In the genomic region with DNA sequence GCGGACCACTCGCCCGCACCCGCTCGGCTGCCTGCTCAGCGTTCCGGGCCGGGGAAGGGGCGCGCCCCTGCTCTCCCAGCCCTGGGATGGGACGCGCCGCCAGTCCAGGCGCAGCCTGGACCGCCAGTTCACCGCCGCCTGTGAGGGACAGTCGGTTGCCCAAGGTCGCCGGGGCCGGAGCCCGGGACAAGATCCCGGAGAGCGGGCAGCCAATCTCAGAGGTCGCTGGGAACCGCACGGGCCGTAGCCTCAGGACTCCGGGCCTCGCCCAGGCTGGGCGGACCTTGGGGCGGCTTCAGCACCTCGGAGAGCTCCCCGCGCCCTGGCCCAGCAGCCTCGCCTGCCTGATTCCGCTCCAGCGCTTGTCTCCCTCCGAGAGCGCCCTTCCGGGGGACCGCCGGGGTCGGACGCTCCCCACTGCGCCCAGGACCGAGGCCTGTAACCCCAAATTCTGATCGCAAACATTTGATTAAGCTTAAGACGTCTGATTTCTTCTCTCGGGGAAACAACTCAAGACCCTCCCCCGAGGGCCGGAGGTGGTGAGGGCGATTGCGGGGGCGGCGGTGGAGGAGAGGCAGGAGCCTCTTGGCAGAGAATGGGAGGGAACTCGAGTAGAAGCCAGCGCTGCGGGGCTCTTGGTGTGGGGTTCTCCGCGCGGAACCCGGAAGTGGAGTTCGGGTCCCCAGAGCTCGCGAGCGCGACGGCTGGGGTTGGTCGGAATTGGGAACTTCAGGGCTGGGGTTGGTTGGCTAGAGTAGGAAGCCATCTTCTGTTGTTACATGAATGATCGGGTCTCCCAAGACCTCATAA, we compare ENCODE assay signal across 8 cellular contexts. TPM values are rescaled to one million over a fixed set of nuclear protein-coding genes. Genes with fewer than 3 reads are reported as not detected.
DNase-seq lines count a peak whose midpoint lies in the region; ATAC-seq and TF ChIP-seq lines count a peak whose summit lies in the region.

No MANE protein-coding gene starts in this region.

- H3K27ac ChIP-seq in caudate nucleus (ENCODE audit: low read depth, low read length) (no peak overlapping the region), spleen (peak overlapping the region in 6 of 8 donors; percentile 43 to 74 (median 61))

- H3K27ac Mint-ChIP-seq in activated B cell treated with CpG ODN at 0.5 μM for 24 hours = peak overlapping the region; percentile 35

- intact Hi-C loops in activated B cell treated with CpG ODN at 0.5 μM for 24 hours (cut with micrococcal nuclease) (loop anchor here (1.0 to 2.0 kb wide), 3 partner anchors 11 to 508 kb away; a partner anchor contains a TSS), spleen (cut with DNase I; ENCODE audit: low total_unique reads) (no loop called here)

- peak overlapping the region; percentile 8 to 67 (median 46) for H3K4me3 ChIP-seq in spleen

- no peaks in the 10 kb centered on the region for H3K9me3 ChIP-seq in spleen

- in situ Hi-C loops in G401 (cut with HindIII; ENCODE audit: low sequenced_read_pairs) = no loop called here

- CTCF ChIA-PET in activated B cell treated with CpG ODN at 0.5 μM for 24 hours (lab: Charles Lee) = interaction anchor here (1.5 to 1.8 kb wide), 2 partner anchors 24 to 97 kb away, joined by 4 read pairs; no protein-coding TSS in a partner anchor

- TF ChIP-seq CTCF in activated B cell treated with CpG ODN at 0.5 μM for 24 hours (IDR thresholded peaks at IDR 0.05) (no peak), spleen (IDR thresholded peaks at IDR 0.05 in 8 of 11, conservative IDR thresholded peaks at IDR 0.05 in 3 of 11) (no peak)

- no peaks in the 10 kb centered on the region for H3K9me3 Mint-ChIP-seq in activated B cell treated with CpG ODN at 0.5 μM for 24 hours

- ATAC-seq in GM21526 (IDR thresholded peaks at IDR 0.05; ENCODE audit: low FRiP score, unreplicated experiment) = peak; percentile 68
- ATAC-seq in activated B cell treated with CpG ODN at 0.5 μM for 24 hours (ENCODE audit: low read depth) = peak; percentile 90

- peak; percentile 83 for DNase-seq in COLO668 (lab: John Stamatoyannopoulos, UW; ENCODE audit: unreplicated experiment)
- peak; percentile 63 to 75 for DNase-seq in Kasumi-1 (lab: John Stamatoyannopoulos, UW)
- peak; percentile 74 for DNase-seq in activated B cell treated with CpG ODN at 0.5 μM for 24 hours
- peak in 53 of 61 donors; percentile 11 to 79 (median 44) for DNase-seq in caudate nucleus (lab: John Stamatoyannopoulos, UW)
- peak; percentile 94 for DNase-seq in islet precursor cell
- DNase-seq in spleen = peak; percentile 95
- no peak for DNase-seq in G401 (ENCODE audit: low spot score)

- 2 to 7% (median 4%) methylated on average over 36 to 71 of the region's 71 CpGs for WGBS in spleen, 5 donors

- peaks cover 25% of the 10 kb centered on the region for H3K27me3 Mint-ChIP-seq in activated B cell treated with CpG ODN at 0.5 μM for 24 hours

- H3K4me3 Mint-ChIP-seq in activated B cell treated with CpG ODN at 0.5 μM for 24 hours = peak overlapping the region; percentile 70

- peaks cover 11 to 62% (median 50%) of the 10 kb centered on the region in 7 donors for H3K27me3 ChIP-seq in spleen (replicated peaks in 1 of 7)

- peaks cover 24% of the 10 kb centered on the region for H3K4me1 Mint-ChIP-seq in activated B cell treated with CpG ODN at 0.5 μM for 24 hours

- TF ChIP-seq POLR2A in spleen (IDR thresholded peaks at IDR 0.05) = no peak

- H3K4me1 ChIP-seq in spleen = peaks cover 25 to 63% (median 49%) of the 10 kb centered on the region in 6 donors

- peaks cover 0 to 24% (median 13%) of the 10 kb centered on the region in 6 donors for H3K36me3 ChIP-seq in spleen

- POLR2A ChIA-PET in activated B cell treated with CpG ODN at 0.5 μM for 24 hours (lab: Charles Lee) = no interaction called here

- peaks cover 12% of the 10 kb centered on the region for H3K36me3 Mint-ChIP-seq in activated B cell treated with CpG ODN at 0.5 μM for 24 hours (ENCODE audit: low read depth)

RNA-seq across cellular contexts. Expression of a gene that starts 1.1 kb away (rescaled TPM):
- total RNA-seq in activated B cell treated with CpG ODN at 0.5 μM for 24 hours (0.35 and 0.42 TPM in 2 replicates), spleen (10 to 100 TPM in 3 of 7 donors, 1 to 10 TPM in 4; 2.3 to 34.1 (median 8.5) TPM)
- polyA plus RNA-seq in spleen = 1 to 10 TPM in 1 of 3 donors, under 1 TPM in 2; 0.06 to 2.0 (median 0.20) TPM
- total RNA-seq in G401 (2014; rRNA removed; shearing (Covaris generic)) = 0.55 and 5.2 TPM in 2 replicates

RNA-seq across cellular contexts. Expression of a gene that starts 11.2 kb away (rescaled TPM):
- 0.55 and 0.78 TPM in 2 replicates for total RNA-seq in activated B cell treated with CpG ODN at 0.5 μM for 24 hours
- total RNA-seq in spleen = 10 to 100 TPM; 22.6 to 52.8 (median 36.8) TPM
- polyA plus RNA-seq in spleen = 10 to 100 TPM; 16.2 to 26.6 (median 22.3) TPM
- total RNA-seq in G401 (2014; rRNA removed; shearing (Covaris generic)) = 612 and 634 TPM in 2 replicates

RNA-seq across cellular contexts. Expression of a gene that starts 45.4 kb away (rescaled TPM):
- total RNA-seq in activated B cell treated with CpG ODN at 0.5 μM for 24 hours = 48.1 and 53.6 TPM in 2 replicates
- 100 to 1,000 TPM in 5 of 7 donors, 10 to 100 TPM in 2; 86.0 to 136 (median 106) TPM for total RNA-seq in spleen
- polyA plus RNA-seq in spleen = 10 to 100 TPM; 44.2 to 89.0 (median 60.9) TPM
- 66.2 and 68.4 TPM in 2 replicates for total RNA-seq in G401 (2014; rRNA removed; shearing (Covaris generic))

Comparison
In these comparisons a context has a peak if more than half of its experiments do, and no peak if none do; other contexts are left out.
1. RNA of a gene that starts 11.2 kb away (total RNA-seq): 612 to 634 TPM in G401 and 22.6 to 52.8 TPM in spleen; 0.55 to 0.78 TPM in activated B cell treated with CpG ODN at 0.5 μM for 24 hours; every median in the first group is over 10 times any median in the second.